8 cellular contexts compared by ENCODE assay signal in the genomic region with DNA sequence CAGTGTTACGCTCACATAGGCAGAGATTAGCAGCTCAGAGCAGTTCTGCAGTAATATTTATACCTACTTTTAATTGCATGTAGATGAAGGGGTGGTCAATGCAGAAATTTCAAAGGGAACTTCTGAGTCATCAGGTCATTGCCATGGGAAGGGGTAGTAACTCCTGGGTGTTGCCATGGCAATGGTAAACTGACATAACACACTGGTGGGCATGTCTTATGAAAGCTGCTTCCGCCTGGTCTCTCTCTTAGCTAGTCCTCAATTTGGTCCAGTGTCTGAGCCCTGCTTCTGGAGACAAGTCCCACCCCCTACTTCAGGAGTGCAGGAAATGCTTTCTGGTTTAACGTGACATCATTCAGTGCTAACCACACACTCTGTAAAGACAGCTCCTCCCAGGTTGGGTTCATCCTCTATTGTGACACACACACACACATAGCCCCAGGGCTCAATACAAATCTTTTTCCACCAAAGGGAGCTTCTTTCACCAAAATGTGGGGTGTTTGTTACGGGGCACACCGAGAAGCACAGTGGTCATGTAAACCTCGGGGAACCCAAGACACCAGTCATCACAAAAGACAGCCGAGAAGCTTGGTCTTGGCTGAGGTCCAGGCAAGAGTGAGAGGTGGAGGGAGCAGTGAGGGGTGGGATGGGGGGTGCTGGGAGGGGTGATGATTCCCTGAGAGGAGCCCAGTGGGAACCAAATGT.
DNase-seq lines count a peak whose midpoint lies in the region; ATAC-seq lines count a peak whose summit lies in the region.

No MANE protein-coding gene starts in this region.

- DNase-seq in ELR (ENCODE audit: low read depth) (peak; percentile 85), LHCN-M2 (ENCODE audit: low read depth) (peak; percentile 62), epithelial cell of prostate (ENCODE audit: low read depth, low spot score) (peak; percentile 84), NCI-H2171 (lab: John Stamatoyannopoulos, UW) (no peak), Kasumi-1 (lab: John Stamatoyannopoulos, UW) (no peak)
- DNase-seq in activated CD4-positive, alpha-beta T cell treated with anti-CD3 and anti-CD28 coated beads for 48 hours: peak; percentile 37

- no peaks in the 10 kb centered on the region for H3K36me3 ChIP-seq in skeletal muscle tissue (ENCODE audit: control insufficient read depth in 3 of 3, insufficient read depth in 3 of 3, low read length in 3 of 3)

- H3K27ac ChIP-seq in epithelial cell of prostate (peak overlapping the region; percentile 64), skeletal muscle tissue (ENCODE audit: low read depth, low read length) (peak overlapping the region; percentile 57)

- H3K9me3 ChIP-seq in skeletal muscle tissue (ENCODE audit: control insufficient read depth in 3 of 3, low read length in 3 of 3): no peaks in the 10 kb centered on the region

- peak overlapping the region in 2 of 3 donors; percentile 63 to 69 for H3K9ac ChIP-seq in skeletal muscle tissue (ENCODE audit: low read depth in 1 of 3, low read length in 3 of 3)

- H3K4me1 ChIP-seq in skeletal muscle tissue (ENCODE audit: control insufficient read depth in 3 of 3, insufficient read depth in 3 of 3, low read length in 3 of 3): peaks cover 26 to 35% (median 30%) of the 10 kb centered on the region in 3 donors

- ATAC-seq in GM21576 (IDR thresholded peaks at IDR 0.05; ENCODE audit: unreplicated experiment): peak; percentile 79

- H3K4me3 ChIP-seq in skeletal muscle tissue (ENCODE audit: low read length in 3 of 3): peak overlapping the region in 2 of 3 donors; percentile 46 to 58

- H3K27me3 ChIP-seq in skeletal muscle tissue (ENCODE audit: control insufficient read depth in 3 of 3, insufficient read depth in 3 of 3, low read length in 3 of 3): no peaks in the 10 kb centered on the region

Comparison
In these comparisons a context has a peak if more than half of its experiments do, and no peak if none do; other contexts are left out.
1. DNase-seq: peak in ELR (single experiment), LHCN-M2 (single experiment), activated CD4-positive, alpha-beta T cell treated with anti-CD3 and anti-CD28 coated beads for 48 hours (single experiment) and epithelial cell of prostate (single experiment); none in NCI-H2171 (single experiment) and Kasumi-1 (0 of 2).